Comparison of ENCODE assay signal across 20 cellular contexts in genomic region chr10:71635867-71636266, GRCh38.
"Had no signal": no experiment of that assay in that cellular context is flagged by ENCODE, and none has a peak within 500 bp of the region (broad histone marks: within the 10 kb centered on the region; RNA-seq: fewer than 3 reads in every experiment).

No MANE protein-coding gene starts in this region.

- ATAC-seq: activated CD8-positive, alpha-beta T cell treated with anti-CD3 and anti-CD28 coated beads, Interleukin-2, amount 10 ng/mL, durations not matched to agents 7 days and 5 days; activated T-cell treated with anti-CD3 and anti-CD28 coated beads, Interleukin-2, amount 50 U/mL, for 72 hours; foreskin keratinocyte; lower lobe of right lung; stimulated activated memory B cell treated with anti-CD40 and anti-IgM and Interleukin-4, amounts not matched to agents 10 μg/mL and 1 μg/mL and 100 μg/mL, for 72 hours; T-cell had no signal

- H3K4me3 Mint-ChIP-seq: activated CD8-positive, alpha-beta T cell treated with anti-CD3 and anti-CD28 coated beads, Interleukin-2, amount 10 ng/mL, durations not matched to agents 7 days and 5 days; activated naive CD8-positive, alpha-beta T cell treated with anti-CD3 and anti-CD28 coated beads, Interleukin-2, amount 10 ng/mL, durations not matched to agents 7 days and 5 days; activated T-cell treated with anti-CD3 and anti-CD28 coated beads, Interleukin-2, amount 50 U/mL, for 72 hours; brain; central memory CD8-positive, alpha-beta T cell; neural crest cell; stimulated activated memory B cell treated with anti-CD40 and anti-IgM and Interleukin-4, amounts not matched to agents 10 μg/mL and 1 μg/mL and 100 μg/mL, for 72 hours; T-cell had no signal

- H3K9me3 Mint-ChIP-seq: activated naive CD8-positive, alpha-beta T cell treated with anti-CD3 and anti-CD28 coated beads, Interleukin-2, amount 10 ng/mL, durations not matched to agents 7 days and 5 days; activated T-cell treated with anti-CD3 and anti-CD28 coated beads, Interleukin-2, amount 50 U/mL, for 72 hours; central memory CD8-positive, alpha-beta T cell; neural crest cell; stimulated activated memory B cell treated with anti-CD40 and anti-IgM and Interleukin-4, amounts not matched to agents 10 μg/mL and 1 μg/mL and 100 μg/mL, for 72 hours; T-cell had no signal

- DNase-seq: activated CD4-positive, alpha-beta T cell treated with anti-CD3 and anti-CD28 coated beads for 4 hours; activated CD8-positive, alpha-beta memory T cell treated with anti-CD3 and anti-CD28 coated beads, Interleukin-2, amount 50 U/mL, for 48 hours; activated CD8-positive, alpha-beta T cell treated with anti-CD3 and anti-CD28 coated beads, Interleukin-2, amount 10 ng/mL, durations not matched to agents 7 days and 5 days; activated gamma-delta T cell treated with Interleukin-2 at 50 U/mL for 16 hours; activated naive CD8-positive, alpha-beta T cell treated with anti-CD3 and anti-CD28 coated beads, Interleukin-2, amount 10 ng/mL, durations not matched to agents 7 days and 5 days; activated T-cell treated with anti-CD3 and anti-CD28 coated beads, Interleukin-2, amount 50 U/mL, for 72 hours; effector CD4-positive, alpha-beta T cell; foreskin keratinocyte; glutamatergic neuron; lower lobe of right lung; midbrain; T-cell; T1000; tibial artery had no signal

- H3K27ac Mint-ChIP-seq: activated CD8-positive, alpha-beta T cell treated with anti-CD3 and anti-CD28 coated beads, Interleukin-2, amount 10 ng/mL, durations not matched to agents 7 days and 5 days; activated naive CD8-positive, alpha-beta T cell treated with anti-CD3 and anti-CD28 coated beads, Interleukin-2, amount 10 ng/mL, durations not matched to agents 7 days and 5 days; activated T-cell treated with anti-CD3 and anti-CD28 coated beads, Interleukin-2, amount 50 U/mL, for 72 hours; stimulated activated memory B cell treated with anti-CD40 and anti-IgM and Interleukin-4, amounts not matched to agents 10 μg/mL and 1 μg/mL and 100 μg/mL, for 72 hours; T-cell had no signal

- H3K9me3 ChIP-seq: lower lobe of right lung, pancreas, tibial artery had no signal

- H3K36me3 Mint-ChIP-seq: activated naive CD8-positive, alpha-beta T cell treated with anti-CD3 and anti-CD28 coated beads, Interleukin-2, amount 10 ng/mL, durations not matched to agents 7 days and 5 days; brain; stimulated activated memory B cell treated with anti-CD40 and anti-IgM and Interleukin-4, amounts not matched to agents 10 μg/mL and 1 μg/mL and 100 μg/mL, for 72 hours; T-cell had no signal

- H3K27ac ChIP-seq: coronary artery, foreskin keratinocyte, lower lobe of right lung, pancreas, tibial artery had no signal

- H3K4me1 ChIP-seq: foreskin keratinocyte had no signal

- H3K4me3 ChIP-seq: coronary artery, lower lobe of right lung, pancreas, tibial artery had no signal

- H3K36me3 ChIP-seq: lower lobe of right lung, pancreas, tibial artery had no signal

- H3K27me3 ChIP-seq: pancreas had no signal
